In genomic region chr6:125918681-125919566, GRCh38 we compare ENCODE assay signal across 8 cellular contexts. TPM values are rescaled to one million over a fixed set of nuclear protein-coding genes. Genes with fewer than 3 reads are reported as not detected.
DNase-seq lines count a peak whose midpoint lies in the region; ATAC-seq, FAIRE-seq and TF ChIP-seq lines count a peak whose summit lies in the region.

No MANE protein-coding gene starts in this region.

- H3K27me3 Mint-ChIP-seq in chondrocyte (ENCODE audit: low read depth): no peaks in the 10 kb centered on the region

- H3K4me1 Mint-ChIP-seq in chondrocyte (ENCODE audit: low read depth): peaks cover 48% of the 10 kb centered on the region

- peak overlapping the region; percentile 44 for H3K4me3 Mint-ChIP-seq in chondrocyte (ENCODE audit: unreplicated experiment)

- no peak for FAIRE-seq in HTR-8/SVneo (lab: Jason Lieb, UNC)

- no peaks in the 10 kb centered on the region for H3K9me3 Mint-ChIP-seq in chondrocyte (ENCODE audit: low read depth)

- DNase-seq in GM03348 (ENCODE audit: low spot score) (peak; percentile 48), HTR-8/SVneo (ENCODE audit: insufficient read length, low spot score) (peak; percentile 45), SW480 (ENCODE audit: low spot score) (peak; percentile 16), chondrocyte (ENCODE audit: low spot score) (no peak), medulla oblongata (ENCODE audit: extremely low spot score) (peak; percentile 61), NCI-H1436 (lab: John Stamatoyannopoulos, UW) (no peak)
- peak; percentile 42 for DNase-seq in stimulated activated naive CD8-positive, alpha-beta T cell treated with anti-CD3 and anti-CD28 coated beads, Interleukin-15, Interleukin-2, amounts not matched to agents 100 U/mL and 50 U/mL, for 24 hours

- TF ChIP-seq CTCF in chondrocyte (IDR thresholded peaks at IDR 0.05): no peak

- peak; percentile 92 for ATAC-seq in GM21526 (IDR thresholded peaks at IDR 0.05; ENCODE audit: low FRiP score, unreplicated experiment)
- peak; percentile 98 for ATAC-seq in stimulated activated naive CD8-positive, alpha-beta T cell treated with anti-CD3 and anti-CD28 coated beads, Interleukin-15, Interleukin-2, amounts not matched to agents 100 U/mL and 50 U/mL, for 24 hours

- peaks cover 44% of the 10 kb centered on the region for H3K36me3 Mint-ChIP-seq in chondrocyte (ENCODE audit: low read depth)

- H3K27ac Mint-ChIP-seq in chondrocyte (ENCODE audit: unreplicated experiment): peak overlapping the region; percentile 93

RNA-seq across cellular contexts. Expression of gene HINT3, which starts 37.6 kb away (rescaled TPM):
- total RNA-seq in chondrocyte: 15.7 to 19.7 TPM (median 19.3 TPM) in 3 replicates

Comparison
In these comparisons a context has a peak if more than half of its experiments do, and no peak if none do; other contexts are left out.
1. DNase-seq: peak in GM03348 (single experiment), HTR-8/SVneo (single experiment), SW480 (single experiment), medulla oblongata (single experiment) and stimulated activated naive CD8-positive, alpha-beta T cell treated with anti-CD3 and anti-CD28 coated beads, Interleukin-15, Interleukin-2, amounts not matched to agents 100 U/mL and 50 U/mL, for 24 hours (single experiment); none in chondrocyte (single experiment) and NCI-H1436 (single experiment).